28 cellular contexts compared by ENCODE assay signal in the genomic region with DNA sequence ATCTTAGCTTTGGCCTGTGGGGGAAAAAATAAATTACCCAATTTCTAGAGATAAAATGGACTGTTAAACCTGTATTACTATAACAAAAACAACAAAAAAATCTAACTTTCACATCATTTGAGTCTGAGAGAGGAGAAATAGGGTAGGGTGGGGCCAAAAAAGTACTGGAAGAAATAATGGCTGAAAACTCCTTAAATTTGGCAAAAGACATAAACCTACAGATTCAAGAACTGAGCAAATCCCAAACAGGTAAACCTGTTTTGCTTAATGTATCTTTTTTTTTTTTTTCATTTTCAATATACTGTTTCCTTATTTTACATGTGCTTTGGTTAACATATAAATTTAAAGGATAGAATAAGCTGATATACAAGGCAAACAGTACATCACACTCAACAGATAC.
"Had no signal": no experiment of that assay in that cellular context is flagged by ENCODE, and none has a peak within 500 bp of the region (broad histone marks: within the 10 kb centered on the region; RNA-seq: fewer than 3 reads in every experiment).

No MANE protein-coding gene starts in this region.

- H3K4me1 Mint-ChIP-seq: nephron had no signal

- H3K4me3 ChIP-seq: heart left ventricle, left lung, lung, mucosa of descending colon, ovary, right atrium auricular region, right lobe of liver, smooth muscle cell, suprapubic skin, thoracic aorta, tibial artery, upper lobe of right lung had no signal

- H3K27me3 Mint-ChIP-seq: naive thymus-derived CD8-positive, alpha-beta T cell; progenitor cell of endocrine pancreas; stimulated activated naive CD8-positive, alpha-beta T cell treated with anti-CD3 and anti-CD28 coated beads, Interleukin-15, Interleukin-2, amounts not matched to agents 100 ng/mL and 50 ng/mL, for 24 hours had no signal

- H3K27ac Mint-ChIP-seq: nephron; progenitor cell of endocrine pancreas; stimulated activated naive CD8-positive, alpha-beta T cell treated with anti-CD3 and anti-CD28 coated beads, Interleukin-15, Interleukin-2, amounts not matched to agents 100 ng/mL and 50 ng/mL, for 24 hours had no signal

- DNase-seq: heart left ventricle; hypothalamus; immature natural killer cell; kidney; left colon; left lung; mesendoderm; midbrain; mucosa of descending colon; naive thymus-derived CD8-positive, alpha-beta T cell; ovary; right lobe of liver; stimulated activated CD4-positive, alpha-beta T cell treated with anti-CD3 and anti-CD28 coated beads, Interleukin-1b, Interleukin-23, amount 100 ng/mL, for 48 hours; stimulated activated CD4-positive, alpha-beta T cell treated with anti-CD3 and anti-CD28 coated beads, Interleukin-4, amount 100 ng/mL, for 1 hour; stimulated activated naive CD4-positive, alpha-beta T cell; tibial artery; trophoblast cell; upper lobe of right lung had no signal

- H3K27me3 ChIP-seq: heart left ventricle, left lung, neutrophil, ovary, right atrium auricular region, right lobe of liver, suprapubic skin, tibial artery, upper lobe of right lung had no signal

- H3K9me3 Mint-ChIP-seq: immature natural killer cell; naive thymus-derived CD8-positive, alpha-beta T cell; neural crest cell; stimulated activated naive CD8-positive, alpha-beta T cell treated with anti-CD3 and anti-CD28 coated beads, Interleukin-15, Interleukin-2, amounts not matched to agents 100 ng/mL and 50 ng/mL, for 24 hours had no signal

- H3K4me3 Mint-ChIP-seq: immature natural killer cell; naive thymus-derived CD8-positive, alpha-beta T cell; nephron; neural crest cell; stimulated activated naive CD8-positive, alpha-beta T cell treated with anti-CD3 and anti-CD28 coated beads, Interleukin-15, Interleukin-2, amounts not matched to agents 100 ng/mL and 50 ng/mL, for 24 hours had no signal

- H3K4me1 ChIP-seq: right lobe of liver, suprapubic skin, tibial artery, upper lobe of right lung had no signal

- H3K27ac ChIP-seq: heart left ventricle, left lung, neutrophil, ovary, right atrium auricular region, right lobe of liver, suprapubic skin, thoracic aorta, tibial artery, upper lobe of right lung had no signal

- H3K9me3 ChIP-seq: heart left ventricle, left lung, mucosa of descending colon, neutrophil, ovary, right atrium auricular region, right lobe of liver, suprapubic skin, thoracic aorta, tibial artery, upper lobe of right lung had no signal

- H3K4me2 ChIP-seq: smooth muscle cell had no signal

- H3K36me3 ChIP-seq: ovary, right lobe of liver, thoracic aorta had no signal

- ATAC-seq: heart left ventricle; left colon; left lung; mucosa of descending colon; naive thymus-derived CD8-positive, alpha-beta T cell; right lobe of liver; upper lobe of right lung had no signal
